ENCODE assay signal across 8 cellular contexts in genomic region chr12:4857472-4858291, GRCh38. TPM values are rescaled to one million over a fixed set of nuclear protein-coding genes. Genes with fewer than 3 reads are reported as not detected.
DNase-seq lines count a peak whose midpoint lies in the region; ATAC-seq and TF ChIP-seq lines count a peak whose summit lies in the region.

No MANE protein-coding gene starts in this region.

- peaks cover 10% of the 10 kb centered on the region for H3K4me1 ChIP-seq in CD4-positive, alpha-beta memory T cell (ENCODE audit: insufficient read depth, low read length)
- peaks cover 12% of the 10 kb centered on the region for H3K4me1 ChIP-seq in MM.1S (ENCODE audit: low read length)
- peaks cover 6% of the 10 kb centered on the region for H3K4me1 ChIP-seq in testis

- H3K36me3 ChIP-seq in CD4-positive, alpha-beta memory T cell (ENCODE audit: insufficient read depth, low read length): no peaks in the 10 kb centered on the region
- H3K36me3 ChIP-seq in MM.1S (replicated peaks; ENCODE audit: insufficient read depth, low read length) (no peaks in the 10 kb centered on the region), testis (ENCODE audit: low read depth, missing control alignments) (no peaks in the 10 kb centered on the region)

- peak overlapping the region in 1 of 7 donors; percentile 36 for H3K27ac Mint-ChIP-seq in CD4-positive, alpha-beta memory T cell
- H3K27ac Mint-ChIP-seq in osteocyte (ENCODE audit: unreplicated experiment): peak overlapping the region; percentile 42

- no peaks in the 10 kb centered on the region for H3K9me3 ChIP-seq in CD4-positive, alpha-beta memory T cell (ENCODE audit: control insufficient read depth in 1 of 2, low read length in 2 of 2)
- H3K9me3 ChIP-seq in MM.1S (replicated peaks; ENCODE audit: insufficient read depth, low read length) (no peaks in the 10 kb centered on the region), testis (no peaks in the 10 kb centered on the region)

- no peaks in the 10 kb centered on the region for H3K36me3 Mint-ChIP-seq in CD4-positive, alpha-beta memory T cell
- no peaks in the 10 kb centered on the region for H3K36me3 Mint-ChIP-seq in osteocyte (ENCODE audit: unreplicated experiment)

- 4 to 6% methylated on average over 23 to 24 of the region's 24 CpGs for WGBS in testis, 2 donors

- no peak for TF ChIP-seq POLR2A in testis (IDR thresholded peaks at IDR 0.05)

- peak; percentile 56 to 65 (median 62) for DNase-seq in CD4-positive, alpha-beta memory T cell
- DNase-seq in MM.1S: peak; percentile 80
- peak; percentile 16 for DNase-seq in SIG-M5 (lab: John Stamatoyannopoulos, UW)
- DNase-seq in activated naive CD4-positive, alpha-beta T cell (lab: John Stamatoyannopoulos, UW): peak; percentile 13 to 65 (median 57)
- DNase-seq in globus pallidus (ENCODE audit: low spot score): peak; percentile 75
- peak; percentile 75 for DNase-seq in osteocyte (ENCODE audit: extremely low spot score, unreplicated experiment)
- DNase-seq in testis: peak; percentile 86

- peak overlapping the region in 1 of 2 donors; percentile 3 for H3K4me3 ChIP-seq in CD4-positive, alpha-beta memory T cell (ENCODE audit: low read length in 2 of 2)
- peak overlapping the region; percentile 28; the same call in 1 of the 2 replicates for H3K4me3 ChIP-seq in MM.1S (ENCODE audit: low read length)
- no peak overlapping the region for H3K4me3 ChIP-seq in testis

- CTCF ChIA-PET in CD4-positive, alpha-beta memory T cell (lab: Charles Lee; ENCODE audit: partially characterized antibody): interaction anchor here (0.9 to 7.6 kb wide), 36 partner anchors 7 to 1557 kb away, joined by 3 to 93 read pairs (median 4); partner anchors contain the start of genes AKAP3 and NDUFA9

- no peaks in the 10 kb centered on the region for H3K79me2 ChIP-seq in MM.1S (ENCODE audit: low read length)

- POLR2A ChIA-PET in CD4-positive, alpha-beta memory T cell (lab: Charles Lee; ENCODE audit: partially characterized antibody): interaction anchor here (0.5 kb wide), 1 partner anchor 1558 kb away, joined by 3 read pairs; no protein-coding TSS in a partner anchor

- no peaks in the 10 kb centered on the region for H3F3A ChIP-seq in MM.1S (ENCODE audit: insufficient read depth, low read length)

- H4K20me1 ChIP-seq in MM.1S (ENCODE audit: insufficient read depth, low read length): no peaks in the 10 kb centered on the region

- H3K27me3 Mint-ChIP-seq in CD4-positive, alpha-beta memory T cell: peaks cover 9 to 12% of the 10 kb centered on the region in 2 donors
- peaks cover 38% of the 10 kb centered on the region for H3K27me3 Mint-ChIP-seq in osteocyte (ENCODE audit: unreplicated experiment)

- H3K9ac ChIP-seq in MM.1S (ENCODE audit: low read length): no peak overlapping the region

- H3K4me2 ChIP-seq in MM.1S (ENCODE audit: low read depth, low read length): peak overlapping the region; percentile 56

- H3K27me3 ChIP-seq in CD4-positive, alpha-beta memory T cell (ENCODE audit: insufficient read depth, low read length): peaks cover 10% of the 10 kb centered on the region
- H3K27me3 ChIP-seq in MM.1S (replicated peaks; ENCODE audit: insufficient read depth, low read length) (no peaks in the 10 kb centered on the region), testis (no peaks in the 10 kb centered on the region)

- H3K4me3 Mint-ChIP-seq in CD4-positive, alpha-beta memory T cell: peak overlapping the region; percentile 72 to 86 (median 80)
- H3K4me3 Mint-ChIP-seq in osteocyte (ENCODE audit: unreplicated experiment): peak overlapping the region; percentile 26

- no peaks in the 10 kb centered on the region for H3K9me2 ChIP-seq in MM.1S (replicated peaks; ENCODE audit: insufficient read depth, low read length)

- TF ChIP-seq CTCF in MM.1S (IDR thresholded peaks at IDR 0.05; ENCODE audit: low read length) (peak; percentile 88), osteocyte (IDR thresholded peaks at IDR 0.05) (peak; percentile 91), testis (IDR thresholded peaks at IDR 0.05) (peak; percentile 56 to 88 (median 69))

- peaks cover 11 to 22% (median 14%) of the 10 kb centered on the region in 4 donors for H3K4me1 Mint-ChIP-seq in CD4-positive, alpha-beta memory T cell
- peaks cover 12% of the 10 kb centered on the region for H3K4me1 Mint-ChIP-seq in osteocyte (ENCODE audit: unreplicated experiment)

- no peak overlapping the region for H3K27ac ChIP-seq in CD4-positive, alpha-beta memory T cell (ENCODE audit: low read depth, low read length)
- H3K27ac ChIP-seq in MM.1S (ENCODE audit: low read length) (no peak overlapping the region), testis (no peak overlapping the region)

- intact Hi-C loops in CD4-positive, alpha-beta memory T cell (cut with micrococcal nuclease): loop anchor here (1.0 kb wide), 1 partner anchor 146 kb away; no protein-coding TSS in a partner anchor
- intact Hi-C loops in testis (cut with DNase I; ENCODE audit: low total_unique reads): loop anchor here (5.0 kb wide), 1 partner anchor 145 kb away; no protein-coding TSS in a partner anchor

- H2AFZ ChIP-seq in MM.1S (ENCODE audit: low read length): peak overlapping the region; percentile 48

- H3K9me3 Mint-ChIP-seq in CD4-positive, alpha-beta memory T cell: no peaks in the 10 kb centered on the region
- H3K9me3 Mint-ChIP-seq in osteocyte (ENCODE audit: unreplicated experiment): no peaks in the 10 kb centered on the region

- ATAC-seq in GM21526 (IDR thresholded peaks at IDR 0.05; ENCODE audit: low FRiP score, unreplicated experiment): peak; percentile 62

RNA-seq across cellular contexts. Expression of gene KCNA1, which starts 52.0 kb away (rescaled TPM):
- total RNA-seq in CD4-positive, alpha-beta memory T cell: not detected
- not detected for polyA plus RNA-seq in CD4-positive, alpha-beta memory T cell
- total RNA-seq in osteocyte (0.31 and 0.40 TPM in 2 replicates), testis (under 1 TPM in 1 of 2 donors, not detected in 1; 0.08 TPM)
- polyA plus RNA-seq in testis (ENCODE audit: insufficient read depth, low read depth, low replicate concordance): 0.13 TPM

Comparison
In these comparisons a context has a peak if more than half of its experiments do, and no peak if none do; other contexts are left out.
1. DNase-seq: peak in every context shown above with its lines; median percentile 86 in testis; 80 in MM.1S; 75 in globus pallidus; 75 in osteocyte; 62 in CD4-positive, alpha-beta memory T cell; 57 in activated naive CD4-positive, alpha-beta T cell; 16 in SIG-M5.